In the genomic region with DNA sequence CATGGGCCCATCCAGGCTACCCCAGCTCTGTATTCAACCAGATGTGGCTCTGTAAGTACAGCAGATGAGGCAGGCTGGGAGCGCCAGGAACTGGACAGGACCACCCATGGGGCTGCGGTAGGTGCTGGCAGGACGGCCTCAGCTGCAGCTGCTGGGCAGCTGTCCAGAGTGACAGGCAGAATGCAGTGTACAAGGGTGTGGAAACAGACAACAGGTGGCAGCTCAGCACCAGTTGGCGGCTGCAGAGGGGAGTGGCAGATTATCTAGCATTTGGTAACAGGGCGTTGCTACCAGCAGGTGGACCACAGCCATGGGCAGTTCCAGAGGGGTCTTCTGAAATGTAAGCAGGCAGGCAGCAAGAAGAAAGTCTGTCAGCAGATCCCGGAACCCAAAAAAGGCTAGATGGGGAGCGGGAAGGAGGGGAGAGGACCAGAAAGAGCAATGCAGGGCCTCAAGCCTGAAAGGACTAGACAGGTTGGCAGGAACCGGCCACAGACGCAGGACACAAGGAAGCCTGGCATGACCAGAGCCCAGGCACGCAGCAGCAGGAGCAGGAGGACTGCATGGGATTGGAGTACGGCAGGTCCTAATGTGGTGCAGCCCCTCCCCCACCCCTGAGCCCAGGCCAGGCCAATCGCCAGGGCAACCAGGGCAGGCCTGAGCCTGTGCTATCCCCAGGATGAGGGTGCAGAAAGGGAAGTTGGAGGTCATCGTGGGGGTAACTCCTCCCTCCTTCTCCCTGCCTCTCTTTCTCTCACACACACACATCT, we compare ENCODE assay signal across 1 cellular context.
TF ChIP-seq lines count a peak whose summit lies in the region.

No MANE protein-coding gene starts in this region.

TF ChIP-seq in HEK293, 187 proteins besides CTCF, POLR2A, EP300 and RAD21 (continued from another document):
- 0 out of 2 replicates have a peak, but pooled peaks have one; percentile 46 for TF ChIP-seq REST (tag by site-specific recombination; IDR thresholded peaks at IDR 0.05)
- no peak for TF ChIP-seq ZNF132 (tag by site-specific recombination; IDR thresholded peaks at IDR 0.05; ENCODE audit: borderline replicate concordance)
- TF ChIP-seq GLIS1 (tag by site-specific recombination; IDR thresholded peaks at IDR 0.05) = no peak
- no peak for TF ChIP-seq MZF1 (tag by site-specific recombination; IDR thresholded peaks at IDR 0.05; ENCODE audit: borderline replicate concordance)
- no peak for TF ChIP-seq ZNF549 (tag by site-specific recombination; IDR thresholded peaks at IDR 0.05)
- TF ChIP-seq ZNF341 (tag by site-specific recombination; IDR thresholded peaks at IDR 0.05; ENCODE audit: low read depth) = no peak
- TF ChIP-seq KLF1 (tag by site-specific recombination; IDR thresholded peaks at IDR 0.05) = 0 out of 2 replicates have a peak, but pooled peaks have one; percentile 45
- TF ChIP-seq ZNF138 (tag by site-specific recombination; IDR thresholded peaks at IDR 0.05; ENCODE audit: borderline replicate concordance) = no peak
- no peak for TF ChIP-seq ZNF140 (tag by site-specific recombination; IDR thresholded peaks at IDR 0.05)
- TF ChIP-seq YY2 (tag by site-specific recombination; IDR thresholded peaks at IDR 0.05) = no peak
- no peak for TF ChIP-seq ZFHX2 (tag by site-specific recombination; conservative IDR thresholded peaks at IDR 0.05)
- TF ChIP-seq SCRT2 (tag by site-specific recombination; IDR thresholded peaks at IDR 0.05) = peak; percentile 88
- TF ChIP-seq ZNF223 (tag by site-specific recombination; IDR thresholded peaks at IDR 0.05) = no peak
- no peak for TF ChIP-seq ZNF335 (tag by site-specific recombination; conservative IDR thresholded peaks at IDR 0.05)
- TF ChIP-seq ZNF239 (tag by site-specific recombination; IDR thresholded peaks at IDR 0.05) = no peak
- no peak for TF ChIP-seq KLF10 (tag by site-specific recombination; IDR thresholded peaks at IDR 0.05)
- TF ChIP-seq ZNF501 (tag by site-specific recombination; IDR thresholded peaks at IDR 0.05) = no peak
- TF ChIP-seq, protein P1, sequence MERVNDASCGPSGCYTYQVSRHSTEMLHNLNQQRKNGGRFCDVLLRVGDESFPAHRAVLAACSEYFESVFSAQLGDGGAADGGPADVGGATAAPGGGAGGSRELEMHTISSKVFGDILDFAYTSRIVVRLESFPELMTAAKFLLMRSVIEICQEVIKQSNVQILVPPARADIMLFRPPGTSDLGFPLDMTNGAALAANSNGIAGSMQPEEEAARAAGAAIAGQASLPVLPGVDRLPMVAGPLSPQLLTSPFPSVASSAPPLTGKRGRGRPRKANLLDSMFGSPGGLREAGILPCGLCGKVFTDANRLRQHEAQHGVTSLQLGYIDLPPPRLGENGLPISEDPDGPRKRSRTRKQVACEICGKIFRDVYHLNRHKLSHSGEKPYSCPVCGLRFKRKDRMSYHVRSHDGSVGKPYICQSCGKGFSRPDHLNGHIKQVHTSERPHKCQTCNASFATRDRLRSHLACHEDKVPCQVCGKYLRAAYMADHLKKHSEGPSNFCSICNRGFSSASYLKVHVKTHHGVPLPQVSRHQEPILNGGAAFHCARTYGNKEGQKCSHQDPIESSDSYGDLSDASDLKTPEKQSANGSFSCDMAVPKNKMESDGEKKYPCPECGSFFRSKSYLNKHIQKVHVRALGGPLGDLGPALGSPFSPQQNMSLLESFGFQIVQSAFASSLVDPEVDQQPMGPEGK (tag by site-specific recombination; IDR thresholded peaks at IDR 0.05) = no peak
- TF ChIP-seq ZNF521 (tag by site-specific recombination; IDR thresholded peaks at IDR 0.05) = no peak
- no peak for TF ChIP-seq ZNF777 (tag by site-specific recombination; IDR thresholded peaks at IDR 0.05; ENCODE audit: borderline replicate concordance)
- TF ChIP-seq ZIC2 (tag by site-specific recombination; IDR thresholded peaks at IDR 0.05) = peak; percentile 20; the same call in 1 of the 2 replicates
- TF ChIP-seq ZNF10 (tag by site-specific recombination; IDR thresholded peaks at IDR 0.05) = no peak
- TF ChIP-seq ZNF292 (tag by site-specific recombination; IDR thresholded peaks at IDR 0.05; ENCODE audit: borderline replicate concordance, low read depth) = no peak
- TF ChIP-seq ZBTB48 (tag by site-specific recombination; IDR thresholded peaks at IDR 0.05) = no peak
- TF ChIP-seq GLI4 (tag by site-specific recombination; IDR thresholded peaks at IDR 0.05) = no peak
- TF ChIP-seq ZNF629 (tag by site-specific recombination; IDR thresholded peaks at IDR 0.05) = no peak
- no peak for TF ChIP-seq ZNF561 (tag by site-specific recombination; IDR thresholded peaks at IDR 0.05; ENCODE audit: borderline replicate concordance)
- TF ChIP-seq ZNF830 (tag by site-specific recombination; IDR thresholded peaks at IDR 0.05; ENCODE audit: low read depth) = no peak
- no peak for TF ChIP-seq ZNF112 (tag by site-specific recombination; IDR thresholded peaks at IDR 0.05)
- TF ChIP-seq, protein P2, sequence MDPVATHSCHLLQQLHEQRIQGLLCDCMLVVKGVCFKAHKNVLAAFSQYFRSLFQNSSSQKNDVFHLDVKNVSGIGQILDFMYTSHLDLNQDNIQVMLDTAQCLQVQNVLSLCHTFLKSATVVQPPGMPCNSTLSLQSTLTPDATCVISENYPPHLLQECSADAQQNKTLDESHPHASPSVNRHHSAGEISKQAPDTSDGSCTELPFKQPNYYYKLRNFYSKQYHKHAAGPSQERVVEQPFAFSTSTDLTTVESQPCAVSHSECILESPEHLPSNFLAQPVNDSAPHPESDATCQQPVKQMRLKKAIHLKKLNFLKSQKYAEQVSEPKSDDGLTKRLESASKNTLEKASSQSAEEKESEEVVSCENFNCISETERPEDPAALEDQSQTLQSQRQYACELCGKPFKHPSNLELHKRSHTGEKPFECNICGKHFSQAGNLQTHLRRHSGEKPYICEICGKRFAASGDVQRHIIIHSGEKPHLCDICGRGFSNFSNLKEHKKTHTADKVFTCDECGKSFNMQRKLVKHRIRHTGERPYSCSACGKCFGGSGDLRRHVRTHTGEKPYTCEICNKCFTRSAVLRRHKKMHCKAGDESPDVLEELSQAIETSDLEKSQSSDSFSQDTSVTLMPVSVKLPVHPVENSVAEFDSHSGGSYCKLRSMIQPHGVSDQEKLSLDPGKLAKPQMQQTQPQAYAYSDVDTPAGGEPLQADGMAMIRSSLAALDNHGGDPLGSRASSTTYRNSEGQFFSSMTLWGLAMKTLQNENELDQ (tag by site-specific recombination; IDR thresholded peaks at IDR 0.05; ENCODE audit: low read depth) = no peak
- no peak for TF ChIP-seq ZFP41 (tag by site-specific recombination; IDR thresholded peaks at IDR 0.05; ENCODE audit: borderline replicate concordance)
- no peak for TF ChIP-seq AEBP2 (tag by site-specific recombination; IDR thresholded peaks at IDR 0.05; ENCODE audit: borderline replicate concordance)
- no peak for TF ChIP-seq ZNF274 (IDR thresholded peaks at IDR 0.05; ENCODE audit: low read length)
- no peak for TF ChIP-seq ZNF274 (tag by site-specific recombination; IDR thresholded peaks at IDR 0.05; ENCODE audit: borderline replicate concordance)
- no peak for TF ChIP-seq ZSCAN4 (tag by site-specific recombination; IDR thresholded peaks at IDR 0.05)
